ENCODE assay signal across 1 cellular context in the genomic region with DNA sequence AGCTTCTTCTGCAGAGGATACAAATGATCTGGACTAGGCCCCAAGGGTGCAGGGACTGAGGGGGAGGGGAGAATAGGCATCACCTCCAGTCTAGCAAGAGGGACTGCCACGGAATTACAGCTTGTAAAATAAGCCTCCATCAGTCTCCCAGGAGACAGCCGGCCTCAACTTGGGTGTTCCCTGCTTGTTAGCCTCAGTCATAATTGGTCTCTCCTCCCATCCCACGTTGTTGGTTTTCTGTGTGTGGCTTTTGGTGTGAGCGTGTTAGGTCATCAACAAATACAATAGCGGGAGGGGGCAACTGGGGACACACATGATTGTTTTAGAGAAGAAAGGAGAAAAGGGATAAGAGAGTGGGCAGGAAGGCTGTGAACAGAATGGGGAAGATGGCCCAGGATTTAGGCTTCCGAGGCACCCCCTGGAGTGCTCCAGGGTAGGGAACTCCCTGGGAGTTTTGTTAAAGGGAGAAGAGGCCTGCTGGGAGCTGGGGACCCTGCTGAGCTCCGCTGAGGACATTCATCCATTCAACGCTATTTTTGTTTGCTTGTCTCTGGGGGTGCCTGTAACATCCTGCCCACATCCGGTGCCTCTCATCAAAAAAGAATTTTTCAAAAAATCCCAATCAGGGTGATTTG.
TF ChIP-seq lines count a peak whose summit lies in the region.

No MANE protein-coding gene starts in this region.

TF ChIP-seq in HepG2, 621 proteins besides CTCF, POLR2A, EP300 and RAD21 (continued from another document and continues in another):
- TF ChIP-seq, protein P1, sequence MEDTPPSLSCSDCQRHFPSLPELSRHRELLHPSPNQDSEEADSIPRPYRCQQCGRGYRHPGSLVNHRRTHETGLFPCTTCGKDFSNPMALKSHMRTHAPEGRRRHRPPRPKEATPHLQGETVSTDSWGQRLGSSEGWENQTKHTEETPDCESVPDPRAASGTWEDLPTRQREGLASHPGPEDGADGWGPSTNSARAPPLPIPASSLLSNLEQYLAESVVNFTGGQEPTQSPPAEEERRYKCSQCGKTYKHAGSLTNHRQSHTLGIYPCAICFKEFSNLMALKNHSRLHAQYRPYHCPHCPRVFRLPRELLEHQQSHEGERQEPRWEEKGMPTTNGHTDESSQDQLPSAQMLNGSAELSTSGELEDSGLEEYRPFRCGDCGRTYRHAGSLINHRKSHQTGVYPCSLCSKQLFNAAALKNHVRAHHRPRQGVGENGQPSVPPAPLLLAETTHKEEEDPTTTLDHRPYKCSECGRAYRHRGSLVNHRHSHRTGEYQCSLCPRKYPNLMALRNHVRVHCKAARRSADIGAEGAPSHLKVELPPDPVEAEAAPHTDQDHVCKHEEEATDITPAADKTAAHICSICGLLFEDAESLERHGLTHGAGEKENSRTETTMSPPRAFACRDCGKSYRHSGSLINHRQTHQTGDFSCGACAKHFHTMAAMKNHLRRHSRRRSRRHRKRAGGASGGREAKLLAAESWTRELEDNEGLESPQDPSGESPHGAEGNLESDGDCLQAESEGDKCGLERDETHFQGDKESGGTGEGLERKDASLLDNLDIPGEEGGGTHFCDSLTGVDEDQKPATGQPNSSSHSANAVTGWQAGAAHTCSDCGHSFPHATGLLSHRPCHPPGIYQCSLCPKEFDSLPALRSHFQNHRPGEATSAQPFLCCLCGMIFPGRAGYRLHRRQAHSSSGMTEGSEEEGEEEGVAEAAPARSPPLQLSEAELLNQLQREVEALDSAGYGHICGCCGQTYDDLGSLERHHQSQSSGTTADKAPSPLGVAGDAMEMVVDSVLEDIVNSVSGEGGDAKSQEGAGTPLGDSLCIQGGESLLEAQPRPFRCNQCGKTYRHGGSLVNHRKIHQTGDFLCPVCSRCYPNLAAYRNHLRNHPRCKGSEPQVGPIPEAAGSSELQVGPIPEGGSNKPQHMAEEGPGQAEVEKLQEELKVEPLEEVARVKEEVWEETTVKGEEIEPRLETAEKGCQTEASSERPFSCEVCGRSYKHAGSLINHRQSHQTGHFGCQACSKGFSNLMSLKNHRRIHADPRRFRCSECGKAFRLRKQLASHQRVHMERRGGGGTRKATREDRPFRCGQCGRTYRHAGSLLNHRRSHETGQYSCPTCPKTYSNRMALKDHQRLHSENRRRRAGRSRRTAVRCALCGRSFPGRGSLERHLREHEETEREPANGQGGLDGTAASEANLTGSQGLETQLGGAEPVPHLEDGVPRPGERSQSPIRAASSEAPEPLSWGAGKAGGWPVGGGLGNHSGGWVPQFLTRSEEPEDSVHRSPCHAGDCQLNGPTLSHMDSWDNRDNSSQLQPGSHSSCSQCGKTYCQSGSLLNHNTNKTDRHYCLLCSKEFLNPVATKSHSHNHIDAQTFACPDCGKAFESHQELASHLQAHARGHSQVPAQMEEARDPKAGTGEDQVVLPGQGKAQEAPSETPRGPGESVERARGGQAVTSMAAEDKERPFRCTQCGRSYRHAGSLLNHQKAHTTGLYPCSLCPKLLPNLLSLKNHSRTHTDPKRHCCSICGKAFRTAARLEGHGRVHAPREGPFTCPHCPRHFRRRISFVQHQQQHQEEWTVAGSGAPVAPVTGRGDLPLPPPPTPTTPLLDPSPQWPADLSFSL (CRISPR knock-in tag; IDR thresholded peaks at IDR 0.05) = 0 out of 2 replicates have a peak, but pooled peaks have one; percentile 36
- TF ChIP-seq TBX3 (IDR thresholded peaks at IDR 0.05; ENCODE audit: borderline replicate concordance) (no peak), NPAS2 (CRISPR knock-in tag; IDR thresholded peaks at IDR 0.05; ENCODE audit: borderline replicate concordance) (no peak), ZNF263 (CRISPR knock-in tag; IDR thresholded peaks at IDR 0.05) (0 out of 2 replicates have a peak, but pooled peaks have one; percentile 10), ZNF143 (CRISPR knock-in tag; IDR thresholded peaks at IDR 0.05) (no peak), SOX6 (IDR thresholded peaks at IDR 0.05) (no peak), SOX6 (CRISPR knock-in tag; IDR thresholded peaks at IDR 0.05) (peak; percentile 44; the same call in 1 of the 2 replicates), ZNF12 (CRISPR knock-in tag; IDR thresholded peaks at IDR 0.05) (no peak), KAT2B (IDR thresholded peaks at IDR 0.05; ENCODE audit: borderline replicate concordance, low read depth, low read length) (no peak), KAT8 (CRISPR knock-in tag; IDR thresholded peaks at IDR 0.05) (no peak), ATF7 (IDR thresholded peaks at IDR 0.05) (no peak), ATF7 (CRISPR knock-in tag; IDR thresholded peaks at IDR 0.05) (no peak), FOXK1 (CRISPR knock-in tag; IDR thresholded peaks at IDR 0.05; ENCODE audit: borderline replicate concordance, low read depth) (no peak), ZNF124 (CRISPR knock-in tag; IDR thresholded peaks at IDR 0.05) (no peak), ZNF446 (CRISPR knock-in tag; IDR thresholded peaks at IDR 0.05) (no peak), HIVEP1 (CRISPR knock-in tag; IDR thresholded peaks at IDR 0.05) (no peak), ZNF552 (CRISPR knock-in tag; IDR thresholded peaks at IDR 0.05; ENCODE audit: borderline replicate concordance) (no peak), REPIN1 (CRISPR knock-in tag; IDR thresholded peaks at IDR 0.05; ENCODE audit: borderline replicate concordance, low read depth) (0 out of 2 replicates have a peak, but pooled peaks have one; percentile 56), ZSCAN12 (CRISPR knock-in tag; IDR thresholded peaks at IDR 0.05) (no peak), ZNF660 (CRISPR knock-in tag; IDR thresholded peaks at IDR 0.05; ENCODE audit: borderline replicate concordance, low read depth) (no peak), MXD4 (CRISPR knock-in tag; IDR thresholded peaks at IDR 0.05) (no peak), AKAP8 (CRISPR knock-in tag; IDR thresholded peaks at IDR 0.05) (0 out of 2 replicates have a peak, but pooled peaks have one; percentile 60), PCBP2 (optimal IDR thresholded peaks at IDR 0.05; ENCODE audit: low read depth, low read length, poor library complexity, severe bottlenecking) (no peak), JARID2 (CRISPR knock-in tag; IDR thresholded peaks at IDR 0.05; ENCODE audit: insufficient replicate concordance) (no peak), SOX13 (IDR thresholded peaks at IDR 0.05) (0 out of 2 replicates have a peak, but pooled peaks have one; percentile 7), SOX13 (CRISPR knock-in tag; conservative IDR thresholded peaks at IDR 0.05 in 1 of 2, IDR thresholded peaks at IDR 0.05 in 1 of 2) (no peak), MTA3 (CRISPR knock-in tag; IDR thresholded peaks at IDR 0.05) (no peak), SP2 (CRISPR knock-in tag; IDR thresholded peaks at IDR 0.05) (no peak), TCF7 (IDR thresholded peaks at IDR 0.05; ENCODE audit: low read depth) (no peak), SALL2 (CRISPR knock-in tag; IDR thresholded peaks at IDR 0.05) (no peak), ZNF343 (CRISPR knock-in tag; IDR thresholded peaks at IDR 0.05) (no peak), ONECUT2 (CRISPR knock-in tag; IDR thresholded peaks at IDR 0.05) (no peak), ARNT2 (CRISPR knock-in tag; IDR thresholded peaks at IDR 0.05; ENCODE audit: low read depth) (peak; percentile 33; the same call in 1 of the 2 replicates), ARID2 (CRISPR knock-in tag; IDR thresholded peaks at IDR 0.05; ENCODE audit: borderline replicate concordance) (no peak)
- TF ChIP-seq, protein P2, sequence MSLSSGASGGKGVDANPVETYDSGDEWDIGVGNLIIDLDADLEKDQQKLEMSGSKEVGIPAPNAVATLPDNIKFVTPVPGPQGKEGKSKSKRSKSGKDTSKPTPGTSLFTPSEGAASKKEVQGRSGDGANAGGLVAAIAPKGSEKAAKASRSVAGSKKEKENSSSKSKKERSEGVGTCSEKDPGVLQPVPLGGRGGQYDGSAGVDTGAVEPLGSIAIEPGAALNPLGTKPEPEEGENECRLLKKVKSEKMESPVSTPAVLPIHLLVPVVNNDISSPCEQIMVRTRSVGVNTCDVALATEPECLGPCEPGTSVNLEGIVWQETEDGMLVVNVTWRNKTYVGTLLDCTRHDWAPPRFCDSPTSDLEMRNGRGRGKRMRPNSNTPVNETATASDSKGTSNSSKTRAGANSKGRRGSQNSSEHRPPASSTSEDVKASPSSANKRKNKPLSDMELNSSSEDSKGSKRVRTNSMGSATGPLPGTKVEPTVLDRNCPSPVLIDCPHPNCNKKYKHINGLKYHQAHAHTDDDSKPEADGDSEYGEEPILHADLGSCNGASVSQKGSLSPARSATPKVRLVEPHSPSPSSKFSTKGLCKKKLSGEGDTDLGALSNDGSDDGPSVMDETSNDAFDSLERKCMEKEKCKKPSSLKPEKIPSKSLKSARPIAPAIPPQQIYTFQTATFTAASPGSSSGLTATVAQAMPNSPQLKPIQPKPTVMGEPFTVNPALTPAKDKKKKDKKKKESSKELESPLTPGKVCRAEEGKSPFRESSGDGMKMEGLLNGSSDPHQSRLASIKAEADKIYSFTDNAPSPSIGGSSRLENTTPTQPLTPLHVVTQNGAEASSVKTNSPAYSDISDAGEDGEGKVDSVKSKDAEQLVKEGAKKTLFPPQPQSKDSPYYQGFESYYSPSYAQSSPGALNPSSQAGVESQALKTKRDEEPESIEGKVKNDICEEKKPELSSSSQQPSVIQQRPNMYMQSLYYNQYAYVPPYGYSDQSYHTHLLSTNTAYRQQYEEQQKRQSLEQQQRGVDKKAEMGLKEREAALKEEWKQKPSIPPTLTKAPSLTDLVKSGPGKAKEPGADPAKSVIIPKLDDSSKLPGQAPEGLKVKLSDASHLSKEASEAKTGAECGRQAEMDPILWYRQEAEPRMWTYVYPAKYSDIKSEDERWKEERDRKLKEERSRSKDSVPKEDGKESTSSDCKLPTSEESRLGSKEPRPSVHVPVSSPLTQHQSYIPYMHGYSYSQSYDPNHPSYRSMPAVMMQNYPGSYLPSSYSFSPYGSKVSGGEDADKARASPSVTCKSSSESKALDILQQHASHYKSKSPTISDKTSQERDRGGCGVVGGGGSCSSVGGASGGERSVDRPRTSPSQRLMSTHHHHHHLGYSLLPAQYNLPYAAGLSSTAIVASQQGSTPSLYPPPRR (CRISPR knock-in tag; IDR thresholded peaks at IDR 0.05; ENCODE audit: borderline replicate concordance) = 0 out of 2 replicates have a peak, but pooled peaks have one; percentile 17
- TF ChIP-seq, protein P3, sequence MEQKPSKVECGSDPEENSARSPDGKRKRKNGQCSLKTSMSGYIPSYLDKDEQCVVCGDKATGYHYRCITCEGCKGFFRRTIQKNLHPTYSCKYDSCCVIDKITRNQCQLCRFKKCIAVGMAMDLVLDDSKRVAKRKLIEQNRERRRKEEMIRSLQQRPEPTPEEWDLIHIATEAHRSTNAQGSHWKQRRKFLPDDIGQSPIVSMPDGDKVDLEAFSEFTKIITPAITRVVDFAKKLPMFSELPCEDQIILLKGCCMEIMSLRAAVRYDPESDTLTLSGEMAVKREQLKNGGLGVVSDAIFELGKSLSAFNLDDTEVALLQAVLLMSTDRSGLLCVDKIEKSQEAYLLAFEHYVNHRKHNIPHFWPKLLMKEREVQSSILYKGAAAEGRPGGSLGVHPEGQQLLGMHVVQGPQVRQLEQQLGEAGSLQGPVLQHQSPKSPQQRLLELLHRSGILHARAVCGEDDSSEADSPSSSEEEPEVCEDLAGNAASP (CRISPR knock-in tag; IDR thresholded peaks at IDR 0.05; ENCODE audit: borderline replicate concordance) = peak; percentile 78; the same call in 1 of the 2 replicates
- TF ChIP-seq, protein P4, sequence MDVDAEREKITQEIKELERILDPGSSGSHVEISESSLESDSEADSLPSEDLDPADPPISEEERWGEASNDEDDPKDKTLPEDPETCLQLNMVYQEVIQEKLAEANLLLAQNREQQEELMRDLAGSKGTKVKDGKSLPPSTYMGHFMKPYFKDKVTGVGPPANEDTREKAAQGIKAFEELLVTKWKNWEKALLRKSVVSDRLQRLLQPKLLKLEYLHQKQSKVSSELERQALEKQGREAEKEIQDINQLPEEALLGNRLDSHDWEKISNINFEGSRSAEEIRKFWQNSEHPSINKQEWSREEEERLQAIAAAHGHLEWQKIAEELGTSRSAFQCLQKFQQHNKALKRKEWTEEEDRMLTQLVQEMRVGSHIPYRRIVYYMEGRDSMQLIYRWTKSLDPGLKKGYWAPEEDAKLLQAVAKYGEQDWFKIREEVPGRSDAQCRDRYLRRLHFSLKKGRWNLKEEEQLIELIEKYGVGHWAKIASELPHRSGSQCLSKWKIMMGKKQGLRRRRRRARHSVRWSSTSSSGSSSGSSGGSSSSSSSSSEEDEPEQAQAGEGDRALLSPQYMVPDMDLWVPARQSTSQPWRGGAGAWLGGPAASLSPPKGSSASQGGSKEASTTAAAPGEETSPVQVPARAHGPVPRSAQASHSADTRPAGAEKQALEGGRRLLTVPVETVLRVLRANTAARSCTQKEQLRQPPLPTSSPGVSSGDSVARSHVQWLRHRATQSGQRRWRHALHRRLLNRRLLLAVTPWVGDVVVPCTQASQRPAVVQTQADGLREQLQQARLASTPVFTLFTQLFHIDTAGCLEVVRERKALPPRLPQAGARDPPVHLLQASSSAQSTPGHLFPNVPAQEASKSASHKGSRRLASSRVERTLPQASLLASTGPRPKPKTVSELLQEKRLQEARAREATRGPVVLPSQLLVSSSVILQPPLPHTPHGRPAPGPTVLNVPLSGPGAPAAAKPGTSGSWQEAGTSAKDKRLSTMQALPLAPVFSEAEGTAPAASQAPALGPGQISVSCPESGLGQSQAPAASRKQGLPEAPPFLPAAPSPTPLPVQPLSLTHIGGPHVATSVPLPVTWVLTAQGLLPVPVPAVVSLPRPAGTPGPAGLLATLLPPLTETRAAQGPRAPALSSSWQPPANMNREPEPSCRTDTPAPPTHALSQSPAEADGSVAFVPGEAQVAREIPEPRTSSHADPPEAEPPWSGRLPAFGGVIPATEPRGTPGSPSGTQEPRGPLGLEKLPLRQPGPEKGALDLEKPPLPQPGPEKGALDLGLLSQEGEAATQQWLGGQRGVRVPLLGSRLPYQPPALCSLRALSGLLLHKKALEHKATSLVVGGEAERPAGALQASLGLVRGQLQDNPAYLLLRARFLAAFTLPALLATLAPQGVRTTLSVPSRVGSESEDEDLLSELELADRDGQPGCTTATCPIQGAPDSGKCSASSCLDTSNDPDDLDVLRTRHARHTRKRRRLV (CRISPR knock-in tag; IDR thresholded peaks at IDR 0.05) = no peak
